ENCODE assay signal across 27 cellular contexts in the genomic region with DNA sequence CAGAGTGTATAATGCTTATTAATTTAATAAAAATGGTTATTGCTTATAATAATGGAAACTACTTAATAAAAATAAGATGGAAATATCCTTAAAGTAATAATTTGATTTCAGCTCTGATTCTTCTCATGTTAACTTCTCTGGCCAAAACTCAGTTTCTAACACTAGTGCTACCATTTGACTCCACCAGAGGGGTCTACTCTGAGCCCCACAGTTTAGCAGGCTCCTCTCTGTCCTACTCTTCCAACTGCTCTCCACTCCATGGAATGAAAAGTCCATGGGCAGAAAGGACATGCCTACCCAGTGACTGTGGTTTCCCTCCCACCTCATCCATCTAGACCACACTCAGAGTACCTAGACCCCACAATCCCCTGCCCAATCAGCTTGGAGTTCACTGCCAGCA.
DNase-seq lines count a peak whose midpoint lies in the region; ATAC-seq and TF ChIP-seq lines count a peak whose summit lies in the region.
"Had no signal": no experiment of that assay in that cellular context is flagged by ENCODE, and none has a peak within 500 bp of the region (broad histone marks: within the 10 kb centered on the region; RNA-seq: fewer than 3 reads in every experiment).

No MANE protein-coding gene starts in this region.

- no peaks in the 10 kb centered on the region for H3F3A ChIP-seq in GM23338 (replicated peaks; ENCODE audit: low read depth)

- H3K9me3 Mint-ChIP-seq in GM23338, result peaks cover 5% of the 10 kb centered on the region; the same call in 2 of the 3 replicates
- peaks cover 10% of the 10 kb centered on the region for H3K9me3 Mint-ChIP-seq in chondrocyte (ENCODE audit: low read depth)
- H3K9me3 Mint-ChIP-seq in neural crest cell, result peaks cover 3% of the 10 kb centered on the region
- H3K9me3 Mint-ChIP-seq: activated naive CD8-positive, alpha-beta T cell treated with anti-CD3 and anti-CD28 coated beads, Interleukin-2, amount 50 U/mL, for 24 hours; activated T-cell treated with anti-CD3 and anti-CD28 coated beads, Interleukin-2, amount 50 U/mL, for 24 hours had no signal

- no peak overlapping the region for H3K4me3 ChIP-seq in GM12864 (ENCODE audit: low read depth, low read length)
- no peak overlapping the region for H3K4me3 ChIP-seq in GM23338
- H3K4me3 ChIP-seq: left lung, ovary, testis had no signal

- no peak overlapping the region for H3K27ac ChIP-seq in GM23338 (ENCODE audit: low read depth)
- H3K27ac ChIP-seq: left lung, ovary, testis had no signal

- no peaks in the 10 kb centered on the region for H3K79me2 ChIP-seq in GM23338 (replicated peaks; ENCODE audit: insufficient read depth)

- no peaks in the 10 kb centered on the region for H3K36me3 ChIP-seq in GM23338 (ENCODE audit: insufficient read depth)
- H3K36me3 ChIP-seq: left lung, ovary had no signal

- DNase-seq in GM12864 (ENCODE audit: low read depth) (no peak), GM23338 (ENCODE audit: low spot score) (peak; percentile 54), chondrocyte (ENCODE audit: low spot score) (no peak), neural crest cell (ENCODE audit: low read depth, low spot score) (no peak)
- DNase-seq: activated CD4-positive, alpha-beta T cell treated with anti-CD3 and anti-CD28 coated beads for 36 hours; activated gamma-delta T cell treated with Interleukin-2 at 50 U/mL for 16 hours; activated naive CD8-positive, alpha-beta T cell treated with anti-CD3 and anti-CD28 coated beads, Interleukin-2, amount 50 U/mL, for 24 hours; activated T-cell treated with anti-CD3 and anti-CD28 coated beads, Interleukin-2, amount 50 U/mL, for 24 hours; CD4-positive, CD25-positive, alpha-beta regulatory T cell; cerebellar nuclear complex; left lung; natural killer cell; NCI-H1436; NCI-H2107; NCI-H446 treated with DMSO at 0.1 percent for 48 hours; ovary; right cardiac atrium; stimulated activated CD4-positive, alpha-beta T cell treated with anti-CD3 and anti-CD28 coated beads, Interleukin-12 subunit alpha, Interleukin-12 subunit beta, amount 100 ng/mL, for 4 hours; stimulated activated CD4-positive, alpha-beta T cell treated with anti-CD3 and anti-CD28 coated beads, Interleukin-4, amount 100 ng/mL, for 24 hours; stimulated activated naive B cell treated with anti-CD40 and anti-IgM and Interleukin-4, amounts not matched to agents 10 μg/mL and 1 μg/mL and 100 μg/mL, for 72 hours; T-helper 17 cell; testis had no signal

- H4K20me1 ChIP-seq in GM23338 (replicated peaks; ENCODE audit: insufficient read depth), result no peaks in the 10 kb centered on the region

- no peak overlapping the region; the same call in 1 of the 2 replicates for H3K27ac Mint-ChIP-seq in GM23338
- H3K27ac Mint-ChIP-seq in chondrocyte (ENCODE audit: unreplicated experiment), result no peak overlapping the region
- no peak overlapping the region for H3K27ac Mint-ChIP-seq in neural crest cell (ENCODE audit: unreplicated experiment)
- H3K27ac Mint-ChIP-seq: activated CD4-positive, alpha-beta T cell treated with anti-CD3 and anti-CD28 coated beads for 36 hours; activated naive CD8-positive, alpha-beta T cell treated with anti-CD3 and anti-CD28 coated beads, Interleukin-2, amount 50 U/mL, for 24 hours; activated T-cell treated with anti-CD3 and anti-CD28 coated beads, Interleukin-2, amount 50 U/mL, for 24 hours; CD4-positive, CD25-positive, alpha-beta regulatory T cell; IgD-negative memory B cell; mesothelial cell of epicardium; natural killer cell; stimulated activated naive B cell treated with anti-CD40 and anti-IgM and Interleukin-4, amounts not matched to agents 10 μg/mL and 1 μg/mL and 100 μg/mL, for 72 hours; T-helper 17 cell had no signal

- H2AFZ ChIP-seq in GM23338, result no peak overlapping the region

- TF ChIP-seq CTCF in GM12864 (IDR thresholded peaks at IDR 0.05; ENCODE audit: low read depth, low read length, missing control alignments), result peak; percentile 45
- peak; percentile 45 to 59 for TF ChIP-seq CTCF in GM23338 (conservative IDR thresholded peaks at IDR 0.05; ENCODE audit: low read depth in 2 of 2)
- peak; percentile 13 for TF ChIP-seq CTCF in chondrocyte (IDR thresholded peaks at IDR 0.05)
- TF ChIP-seq CTCF in neural crest cell (conservative IDR thresholded peaks at IDR 0.05), result peak; percentile 26

- H3K4me3 Mint-ChIP-seq in GM23338 (no peak overlapping the region), chondrocyte (ENCODE audit: unreplicated experiment) (no peak overlapping the region), neural crest cell (no peak overlapping the region)
- H3K4me3 Mint-ChIP-seq: activated CD4-positive, alpha-beta T cell treated with anti-CD3 and anti-CD28 coated beads for 36 hours; activated naive CD8-positive, alpha-beta T cell treated with anti-CD3 and anti-CD28 coated beads, Interleukin-2, amount 50 U/mL, for 24 hours; activated T-cell treated with anti-CD3 and anti-CD28 coated beads, Interleukin-2, amount 50 U/mL, for 24 hours; CD4-positive, CD25-positive, alpha-beta regulatory T cell; IgD-negative memory B cell; mesothelial cell of epicardium; natural killer cell; stimulated activated naive B cell treated with anti-CD40 and anti-IgM and Interleukin-4, amounts not matched to agents 10 μg/mL and 1 μg/mL and 100 μg/mL, for 72 hours; T-helper 17 cell had no signal

- ATAC-seq in GM23338, result peak; percentile 81
- ATAC-seq in HG02571 (IDR thresholded peaks at IDR 0.05; ENCODE audit: unreplicated experiment), result no peak
- no peak for ATAC-seq in GM21786 (IDR thresholded peaks at IDR 0.05; ENCODE audit: unreplicated experiment)
- no peak for ATAC-seq in HG03342 (IDR thresholded peaks at IDR 0.05; ENCODE audit: unreplicated experiment)
- ATAC-seq: activated CD4-positive, alpha-beta T cell treated with anti-CD3 and anti-CD28 coated beads for 36 hours; activated naive CD8-positive, alpha-beta T cell treated with anti-CD3 and anti-CD28 coated beads, Interleukin-2, amount 50 U/mL, for 24 hours; left lung; natural killer cell; right cardiac atrium; stimulated activated naive B cell treated with anti-CD40 and anti-IgM and Interleukin-4, amounts not matched to agents 10 μg/mL and 1 μg/mL and 100 μg/mL, for 72 hours; T-helper 17 cell had no signal

- H3K4me1 Mint-ChIP-seq in GM23338 (no peaks in the 10 kb centered on the region), chondrocyte (ENCODE audit: low read depth) (peaks cover 26% of the 10 kb centered on the region), neural crest cell (no peaks in the 10 kb centered on the region)
- H3K4me1 Mint-ChIP-seq: activated CD4-positive, alpha-beta T cell treated with anti-CD3 and anti-CD28 coated beads for 36 hours; activated naive CD8-positive, alpha-beta T cell treated with anti-CD3 and anti-CD28 coated beads, Interleukin-2, amount 50 U/mL, for 24 hours; CD4-positive, CD25-positive, alpha-beta regulatory T cell; natural killer cell; stimulated activated naive B cell treated with anti-CD40 and anti-IgM and Interleukin-4, amounts not matched to agents 10 μg/mL and 1 μg/mL and 100 μg/mL, for 72 hours; T-helper 17 cell had no signal

- H3K27me3 Mint-ChIP-seq in GM23338 (ENCODE audit: insufficient read depth, low read depth, poor library complexity), result no peaks in the 10 kb centered on the region
- H3K27me3 Mint-ChIP-seq in chondrocyte (ENCODE audit: low read depth), result peaks cover 2% of the 10 kb centered on the region
- no peaks in the 10 kb centered on the region for H3K27me3 Mint-ChIP-seq in neural crest cell (ENCODE audit: low read depth)
- H3K27me3 Mint-ChIP-seq: activated naive CD8-positive, alpha-beta T cell treated with anti-CD3 and anti-CD28 coated beads, Interleukin-2, amount 50 U/mL, for 24 hours; activated T-cell treated with anti-CD3 and anti-CD28 coated beads, Interleukin-2, amount 50 U/mL, for 24 hours; IgD-negative memory B cell; stimulated activated naive B cell treated with anti-CD40 and anti-IgM and Interleukin-4, amounts not matched to agents 10 μg/mL and 1 μg/mL and 100 μg/mL, for 72 hours; T-helper 17 cell had no signal

- H3K4me1 ChIP-seq in GM23338 (ENCODE audit: insufficient read depth), result no peaks in the 10 kb centered on the region
- H3K4me1 ChIP-seq: left lung, testis had no signal

- H3K36me3 Mint-ChIP-seq in GM23338 (ENCODE audit: low read depth), result no peaks in the 10 kb centered on the region
- peaks cover 2% of the 10 kb centered on the region for H3K36me3 Mint-ChIP-seq in chondrocyte (ENCODE audit: low read depth)
- H3K36me3 Mint-ChIP-seq in neural crest cell (ENCODE audit: low read depth), result peaks cover 3% of the 10 kb centered on the region
- H3K36me3 Mint-ChIP-seq: CD4-positive, CD25-positive, alpha-beta regulatory T cell; IgD-negative memory B cell; natural killer cell; stimulated activated naive B cell treated with anti-CD40 and anti-IgM and Interleukin-4, amounts not matched to agents 10 μg/mL and 1 μg/mL and 100 μg/mL, for 72 hours had no signal

- no peak overlapping the region for H3K4me2 ChIP-seq in GM23338

- H3K9me2 ChIP-seq in GM23338 (ENCODE audit: insufficient read depth), result no peaks in the 10 kb centered on the region

- no peaks in the 10 kb centered on the region for H3K27me3 ChIP-seq in GM23338 (ENCODE audit: insufficient read depth)
- H3K27me3 ChIP-seq: left lung, ovary, testis had no signal

TF ChIP-seq in GM23338, 12 proteins besides CTCF, POLR2A, EP300 and RAD21 (continues in another document):
- TF ChIP-seq EZH2phosphoT487 (IDR thresholded peaks at IDR 0.05; ENCODE audit: unreplicated experiment), result no peak
- TF ChIP-seq ZNF114 (CRISPR knock-in tag; IDR thresholded peaks at IDR 0.05), result no peak
- TF ChIP-seq JUNB (IDR thresholded peaks at IDR 0.05; ENCODE audit: unreplicated experiment), result no peak
- TF ChIP-seq ZNF331 (CRISPR knock-in tag; IDR thresholded peaks at IDR 0.05; ENCODE audit: low read depth), result no peak
- TF ChIP-seq STAT1 (IDR thresholded peaks at IDR 0.05; ENCODE audit: unreplicated experiment), result no peak
- no peak for TF ChIP-seq EZH2 (IDR thresholded peaks at IDR 0.05; ENCODE audit: low read depth, unreplicated experiment)
- no peak for TF ChIP-seq CREB1 (CRISPR knock-in tag; IDR thresholded peaks at IDR 0.05; ENCODE audit: low read depth)
- no peak for TF ChIP-seq POLR2AphosphoS5 (IDR thresholded peaks at IDR 0.05; ENCODE audit: low read depth)
- TF ChIP-seq, protein P1, sequence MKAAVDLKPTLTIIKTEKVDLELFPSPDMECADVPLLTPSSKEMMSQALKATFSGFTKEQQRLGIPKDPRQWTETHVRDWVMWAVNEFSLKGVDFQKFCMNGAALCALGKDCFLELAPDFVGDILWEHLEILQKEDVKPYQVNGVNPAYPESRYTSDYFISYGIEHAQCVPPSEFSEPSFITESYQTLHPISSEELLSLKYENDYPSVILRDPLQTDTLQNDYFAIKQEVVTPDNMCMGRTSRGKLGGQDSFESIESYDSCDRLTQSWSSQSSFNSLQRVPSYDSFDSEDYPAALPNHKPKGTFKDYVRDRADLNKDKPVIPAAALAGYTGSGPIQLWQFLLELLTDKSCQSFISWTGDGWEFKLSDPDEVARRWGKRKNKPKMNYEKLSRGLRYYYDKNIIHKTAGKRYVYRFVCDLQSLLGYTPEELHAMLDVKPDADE (IDR thresholded peaks at IDR 0.05), result no peak
